36 cellular contexts compared by ENCODE assay signal in genomic region chr17:46805771-46806170, GRCh38. TPM values are rescaled to one million over a fixed set of nuclear protein-coding genes. Genes with fewer than 3 reads are reported as not detected.
"Had no signal": no experiment of that assay in that cellular context is flagged by ENCODE, and none has a peak within 500 bp of the region (broad histone marks: within the 10 kb centered on the region; RNA-seq: fewer than 3 reads in every experiment).

No MANE protein-coding gene starts in this region.

- H3K9me3 ChIP-seq: ascending aorta had no signal

- H3K27me3 ChIP-seq: ascending aorta, cardiac muscle cell had no signal

- H3K27ac Mint-ChIP-seq: activated B cell treated with CpG ODN at 0.5 μM for 24 hours; activated CD4-positive, alpha-beta memory T cell treated with anti-CD3 and anti-CD28 coated beads, Interleukin-2, amount 10 ng/mL, durations not matched to agents 7 days and 5 days; activated CD4-positive, alpha-beta T cell treated with anti-CD3 and anti-CD28 coated beads, Interleukin-2, amount 10 ng/mL, durations not matched to agents 7 days and 5 days; activated CD8-positive, alpha-beta memory T cell treated with anti-CD3 and anti-CD28 coated beads, Interleukin-2, amount 10 ng/mL, durations not matched to agents 7 days and 5 days; activated CD8-positive, alpha-beta T cell treated with anti-CD3 and anti-CD28 coated beads, Interleukin-2, amount 10 ng/mL, durations not matched to agents 7 days and 5 days; activated naive CD4-positive, alpha-beta T cell treated with anti-CD3 and anti-CD28 coated beads, Interleukin-2, amount 10 ng/mL, durations not matched to agents 7 days and 5 days; activated naive CD4-positive, alpha-beta T cell treated with anti-CD3 and anti-CD28 coated beads, Interleukin-2, amount 50 U/mL, for 24 hours; activated naive CD8-positive, alpha-beta T cell; activated naive CD8-positive, alpha-beta T cell treated with anti-CD3 and anti-CD28 coated beads, Interleukin-2, amount 10 ng/mL, durations not matched to agents 7 days and 5 days; activated naive CD8-positive, alpha-beta T cell treated with anti-CD3 and anti-CD28 coated beads, Interleukin-2, amount 50 U/mL, for 24 hours; activated T-cell treated with anti-CD3 and anti-CD28 coated beads, Interleukin-2, amount 50 U/mL, for 24 hours; activated T-helper 2 cell treated with anti-CD3 and anti-CD28 coated beads, Interferon-gamma antibody, Interleukin-2, Interleukin-4, amounts not matched to agents 10 μg/mL and 5 μg/mL and 100 μg/mL, durations not matched to agents 14 hours and 24 hours and 36 hours; T-cell; T-helper 17 cell had no signal

- H3K4me3 Mint-ChIP-seq: activated B cell treated with CpG ODN at 0.5 μM for 24 hours; activated CD4-positive, alpha-beta memory T cell treated with anti-CD3 and anti-CD28 coated beads, Interleukin-2, amount 10 ng/mL, durations not matched to agents 7 days and 5 days; activated CD4-positive, alpha-beta T cell treated with anti-CD3 and anti-CD28 coated beads, Interleukin-2, amount 10 ng/mL, durations not matched to agents 7 days and 5 days; activated CD8-positive, alpha-beta memory T cell treated with anti-CD3 and anti-CD28 coated beads, Interleukin-2, amount 10 ng/mL, durations not matched to agents 7 days and 5 days; activated CD8-positive, alpha-beta T cell treated with anti-CD3 and anti-CD28 coated beads, Interleukin-2, amount 10 ng/mL, durations not matched to agents 7 days and 5 days; activated naive CD4-positive, alpha-beta T cell treated with anti-CD3 and anti-CD28 coated beads, Interleukin-2, amount 10 ng/mL, durations not matched to agents 7 days and 5 days; activated naive CD4-positive, alpha-beta T cell treated with anti-CD3 and anti-CD28 coated beads, Interleukin-2, amount 50 U/mL, for 24 hours; activated naive CD8-positive, alpha-beta T cell; activated naive CD8-positive, alpha-beta T cell treated with anti-CD3 and anti-CD28 coated beads, Interleukin-2, amount 10 ng/mL, durations not matched to agents 7 days and 5 days; activated naive CD8-positive, alpha-beta T cell treated with anti-CD3 and anti-CD28 coated beads, Interleukin-2, amount 50 U/mL, for 24 hours; activated T-cell treated with anti-CD3 and anti-CD28 coated beads, Interleukin-2, amount 50 U/mL, for 24 hours; brain; central memory CD8-positive, alpha-beta T cell; T-cell; T-helper 17 cell had no signal

- FAIRE-seq: bronchial epithelial cell, TTC549 had no signal

- ATAC-seq: activated CD8-positive, alpha-beta memory T cell treated with anti-CD3 and anti-CD28 coated beads, Interleukin-2, amount 10 ng/mL, durations not matched to agents 7 days and 5 days; activated CD8-positive, alpha-beta T cell treated with anti-CD3 and anti-CD28 coated beads, Interleukin-2, amount 10 ng/mL, durations not matched to agents 7 days and 5 days; activated naive CD8-positive, alpha-beta T cell treated with anti-CD3 and anti-CD28 coated beads, Interleukin-2, amount 50 U/mL, for 24 hours; T-cell; T-helper 17 cell had no signal

- H3K9me3 Mint-ChIP-seq: activated B cell treated with CpG ODN at 0.5 μM for 24 hours; activated CD4-positive, alpha-beta memory T cell treated with anti-CD3 and anti-CD28 coated beads, Interleukin-2, amount 10 ng/mL, durations not matched to agents 7 days and 5 days; activated naive CD4-positive, alpha-beta T cell treated with anti-CD3 and anti-CD28 coated beads, Interleukin-2, amount 10 ng/mL, durations not matched to agents 7 days and 5 days; activated naive CD4-positive, alpha-beta T cell treated with anti-CD3 and anti-CD28 coated beads, Interleukin-2, amount 50 U/mL, for 24 hours; activated naive CD8-positive, alpha-beta T cell treated with anti-CD3 and anti-CD28 coated beads, Interleukin-2, amount 10 ng/mL, durations not matched to agents 7 days and 5 days; activated naive CD8-positive, alpha-beta T cell treated with anti-CD3 and anti-CD28 coated beads, Interleukin-2, amount 50 U/mL, for 24 hours; activated T-cell treated with anti-CD3 and anti-CD28 coated beads, Interleukin-2, amount 50 U/mL, for 24 hours; activated T-helper 2 cell treated with anti-CD3 and anti-CD28 coated beads, Interferon-gamma antibody, Interleukin-2, Interleukin-4, amounts not matched to agents 10 μg/mL and 5 μg/mL and 100 μg/mL, durations not matched to agents 14 hours and 24 hours and 36 hours; central memory CD8-positive, alpha-beta T cell; T-cell had no signal

- DNase-seq: activated B cell treated with CpG ODN at 0.5 μM for 24 hours; activated CD4-positive, alpha-beta memory T cell treated with anti-CD3 and anti-CD28 coated beads, Interleukin-2, amount 10 ng/mL, durations not matched to agents 7 days and 5 days; activated CD4-positive, alpha-beta T cell treated with anti-CD3 and anti-CD28 coated beads for 48 hours; activated CD4-positive, alpha-beta T cell treated with anti-CD3 and anti-CD28 coated beads, Interleukin-2, amount 10 ng/mL, durations not matched to agents 7 days and 5 days; activated CD4-positive, alpha-beta T cell treated with anti-CD3 and anti-CD28 coated beads, Interleukin-2, amount 50 U/mL, for 48 hours; activated CD4-positive, CD25-positive, alpha-beta regulatory T cell treated with anti-CD3 and anti-CD28 coated beads, Interleukin-2, amount 50 U/mL, for 72 hours; activated CD8-positive, alpha-beta memory T cell treated with anti-CD3 and anti-CD28 coated beads for 24 hours; activated CD8-positive, alpha-beta memory T cell treated with anti-CD3 and anti-CD28 coated beads, Interleukin-2, amount 10 ng/mL, durations not matched to agents 7 days and 5 days; activated CD8-positive, alpha-beta memory T cell treated with anti-CD3 and anti-CD28 coated beads, Interleukin-2, amount 50 U/mL, for 48 hours; activated CD8-positive, alpha-beta T cell treated with anti-CD3 and anti-CD28 coated beads, Interleukin-2, amount 10 ng/mL, durations not matched to agents 7 days and 5 days; activated effector memory CD4-positive, alpha-beta T cell treated with Interleukin-2 at 50 U/mL for 16 hours; activated gamma-delta T cell; activated naive CD4-positive, alpha-beta T cell treated with anti-CD3 and anti-CD28 coated beads, Interleukin-2, amount 10 ng/mL, durations not matched to agents 7 days and 5 days; activated naive CD4-positive, alpha-beta T cell treated with Interleukin-2 at 50 U/mL for 16 hours; activated naive CD8-positive, alpha-beta T cell treated with anti-CD3 and anti-CD28 coated beads, Interleukin-2, amount 10 ng/mL, durations not matched to agents 7 days and 5 days; activated naive CD8-positive, alpha-beta T cell treated with anti-CD3 and anti-CD28 coated beads, Interleukin-2, amount 50 U/mL, for 24 hours; activated T-cell treated with anti-CD3 and anti-CD28 coated beads, Interleukin-2, amount 50 U/mL, for 24 hours; activated T-cell treated with anti-CD3 and anti-CD28 coated beads, Interleukin-2, amount 50 U/mL, for 48 hours; amygdala; anterior cingulate cortex; caudate nucleus; cerebellar nuclear complex; T-cell; T-helper 17 cell had no signal

- H3K27ac ChIP-seq: ascending aorta, cardiac muscle cell, VCaP had no signal

- H3K4me3 ChIP-seq: ascending aorta, cardiac muscle cell had no signal

- H3K36me3 Mint-ChIP-seq: activated CD8-positive, alpha-beta memory T cell treated with anti-CD3 and anti-CD28 coated beads, Interleukin-2, amount 10 ng/mL, durations not matched to agents 7 days and 5 days; activated naive CD4-positive, alpha-beta T cell treated with anti-CD3 and anti-CD28 coated beads, Interleukin-2, amount 10 ng/mL, durations not matched to agents 7 days and 5 days; activated naive CD4-positive, alpha-beta T cell treated with anti-CD3 and anti-CD28 coated beads, Interleukin-2, amount 50 U/mL, for 24 hours; activated naive CD8-positive, alpha-beta T cell; activated naive CD8-positive, alpha-beta T cell treated with anti-CD3 and anti-CD28 coated beads, Interleukin-2, amount 10 ng/mL, durations not matched to agents 7 days and 5 days; T-cell had no signal

- H3K27me3 Mint-ChIP-seq: activated CD4-positive, alpha-beta memory T cell treated with anti-CD3 and anti-CD28 coated beads, Interleukin-2, amount 10 ng/mL, durations not matched to agents 7 days and 5 days; activated CD8-positive, alpha-beta memory T cell treated with anti-CD3 and anti-CD28 coated beads, Interleukin-2, amount 10 ng/mL, durations not matched to agents 7 days and 5 days had no signal

- H3K36me3 ChIP-seq: ascending aorta, cardiac muscle cell had no signal

- H3K4me1 ChIP-seq: ascending aorta had no signal

- H3K4me1 Mint-ChIP-seq: activated B cell treated with CpG ODN at 0.5 μM for 24 hours; activated CD4-positive, alpha-beta memory T cell treated with anti-CD3 and anti-CD28 coated beads, Interleukin-2, amount 10 ng/mL, durations not matched to agents 7 days and 5 days; activated CD4-positive, alpha-beta T cell treated with anti-CD3 and anti-CD28 coated beads, Interleukin-2, amount 10 ng/mL, durations not matched to agents 7 days and 5 days; activated CD8-positive, alpha-beta memory T cell treated with anti-CD3 and anti-CD28 coated beads, Interleukin-2, amount 10 ng/mL, durations not matched to agents 7 days and 5 days; activated naive CD4-positive, alpha-beta T cell treated with anti-CD3 and anti-CD28 coated beads, Interleukin-2, amount 10 ng/mL, durations not matched to agents 7 days and 5 days; activated naive CD4-positive, alpha-beta T cell treated with anti-CD3 and anti-CD28 coated beads, Interleukin-2, amount 50 U/mL, for 24 hours; activated naive CD8-positive, alpha-beta T cell treated with anti-CD3 and anti-CD28 coated beads, Interleukin-2, amount 10 ng/mL, durations not matched to agents 7 days and 5 days; activated naive CD8-positive, alpha-beta T cell treated with anti-CD3 and anti-CD28 coated beads, Interleukin-2, amount 50 U/mL, for 24 hours; central memory CD8-positive, alpha-beta T cell; T-cell; T-helper 17 cell had no signal

RNA-seq across cellular contexts. Expression of gene WNT3, which starts 12.7 kb away (rescaled TPM):
- total RNA-seq: activated CD4-positive, alpha-beta memory T cell treated with anti-CD3 and anti-CD28 coated beads, Interleukin-2, amount 10 ng/mL, durations not matched to agents 7 days and 5 days; activated CD4-positive, alpha-beta T cell treated with anti-CD3 and anti-CD28 coated beads, Interleukin-2, amount 10 ng/mL, durations not matched to agents 7 days and 5 days; activated CD8-positive, alpha-beta memory T cell treated with anti-CD3 and anti-CD28 coated beads, Interleukin-2, amount 10 ng/mL, durations not matched to agents 7 days and 5 days; activated CD8-positive, alpha-beta T cell treated with anti-CD3 and anti-CD28 coated beads, Interleukin-2, amount 10 ng/mL, durations not matched to agents 7 days and 5 days; activated naive CD8-positive, alpha-beta T cell treated with anti-CD3 and anti-CD28 coated beads, Interleukin-2, amount 10 ng/mL, durations not matched to agents 7 days and 5 days; ascending aorta; T-helper 1 cell treated with Interleukin-12 subunit alpha and Interleukin-12 subunit beta and Interleukin-4 antibody, amounts not matched to agents 30 ng/mL and 1 ng/mL, for 36 hours; T-helper 17 cell; T-helper 2 cell treated with Interferon-gamma antibody and Interleukin-4, amounts not matched to agents 100 ng/mL and 5 ng/mL, for 36 hours had no signal

RNA-seq across cellular contexts. Expression of gene WNT9B, which starts 45.6 kb away (rescaled TPM):
- total RNA-seq: activated B cell treated with CpG ODN at 0.5 μM for 24 hours; activated CD4-positive, alpha-beta memory T cell treated with anti-CD3 and anti-CD28 coated beads, Interleukin-2, amount 10 ng/mL, durations not matched to agents 7 days and 5 days; activated CD4-positive, alpha-beta T cell treated with anti-CD3 and anti-CD28 coated beads, Interleukin-2, amount 10 ng/mL, durations not matched to agents 7 days and 5 days; activated CD8-positive, alpha-beta memory T cell treated with anti-CD3 and anti-CD28 coated beads, Interleukin-2, amount 10 ng/mL, durations not matched to agents 7 days and 5 days; activated CD8-positive, alpha-beta T cell treated with anti-CD3 and anti-CD28 coated beads, Interleukin-2, amount 10 ng/mL, durations not matched to agents 7 days and 5 days; activated naive CD8-positive, alpha-beta T cell treated with anti-CD3 and anti-CD28 coated beads, Interleukin-2, amount 10 ng/mL, durations not matched to agents 7 days and 5 days; activated T-helper 2 cell treated with anti-CD3 and anti-CD28 coated beads, Interferon-gamma antibody, Interleukin-2, Interleukin-4, amounts not matched to agents 10 μg/mL and 5 μg/mL and 100 μg/mL, durations not matched to agents 14 hours and 24 hours and 36 hours; bronchial epithelial cell; cardiac muscle cell; T-cell; T-helper 1 cell treated with Interleukin-12 subunit alpha and Interleukin-12 subunit beta and Interleukin-4 antibody, amounts not matched to agents 30 ng/mL and 1 ng/mL, for 36 hours; T-helper 17 cell; T-helper 2 cell treated with Interferon-gamma antibody and Interleukin-4, amounts not matched to agents 100 ng/mL and 5 ng/mL, for 36 hours had no signal
